1 cellular context compared by ENCODE assay signal in genomic region chr14:105456736-105457703, GRCh38.
A peak's percentile ranks its signal among the peaks of the same experiment; 100 is the strongest.
TF ChIP-seq lines count a peak whose summit lies in the region.

No MANE protein-coding gene starts in this region.

TF ChIP-seq in K562, 482 proteins besides CTCF, POLR2A, EP300 and RAD21:
- TF ChIP-seq RBM22 (IDR thresholded peaks at IDR 0.05; ENCODE audit: low read depth, low read length, poor library complexity, severe bottlenecking) (peak; percentile 41), XRCC5 (IDR thresholded peaks at IDR 0.05; ENCODE audit: low read depth, low read length) (no peak)
